In genomic region chr7:47893238-47893637, GRCh38 we compare ENCODE assay signal across 13 cellular contexts. TPM values are rescaled to one million over a fixed set of nuclear protein-coding genes. Genes with fewer than 3 reads are reported as not detected.
DNase-seq lines count a peak whose midpoint lies in the region; ATAC-seq and TF ChIP-seq lines count a peak whose summit lies in the region.
"Had no signal": no experiment of that assay in that cellular context is flagged by ENCODE, and none has a peak within 500 bp of the region (broad histone marks: within the 10 kb centered on the region; RNA-seq: fewer than 3 reads in every experiment).

No MANE protein-coding gene starts in this region.

- no peak overlapping the region for H3K27ac Mint-ChIP-seq in activated CD8-positive, alpha-beta memory T cell treated with anti-CD3 and anti-CD28 coated beads, Interleukin-2, amount 10 ng/mL, durations not matched to agents 7 days and 5 days
- no peak overlapping the region for H3K27ac Mint-ChIP-seq in chondrocyte (ENCODE audit: unreplicated experiment)
- H3K27ac Mint-ChIP-seq in naive thymus-derived CD8-positive, alpha-beta T cell = no peak overlapping the region

- no peak overlapping the region for H3K4me3 ChIP-seq in retinal pigment epithelial cell (ENCODE audit: low read length)
- H3K4me3 ChIP-seq: BLaER1 had no signal

- POLR2A ChIA-PET in naive thymus-derived CD8-positive, alpha-beta T cell (lab: Charles Lee) = no interaction called here

- DNase-seq in activated CD8-positive, alpha-beta memory T cell treated with anti-CD3 and anti-CD28 coated beads, Interleukin-2, amount 10 ng/mL, durations not matched to agents 7 days and 5 days = peak; percentile 31
- no peak for DNase-seq in activated CD8-positive, alpha-beta memory T cell treated with anti-CD3 and anti-CD28 coated beads, Interleukin-2, amount 50 U/mL, for 4 hours
- DNase-seq in HuH-7 (ENCODE audit: low spot score) (peak; percentile 80), chondrocyte (ENCODE audit: low spot score) (no peak), retinal pigment epithelial cell (ENCODE audit: low read depth) (no peak), T-helper 9 cell (no peak), NCI-H526 treated with DMSO at 0.1 percent for 48 hours (lab: John Stamatoyannopoulos, UW) (no peak)
- no peak for DNase-seq in naive thymus-derived CD8-positive, alpha-beta T cell
- DNase-seq: activated CD8-positive, alpha-beta memory T cell treated with anti-CD3 and anti-CD28 coated beads, Interleukin-2, amount 50 U/mL, for 48 hours; hypothalamus; NCI-H1092; SHP77 treated with DMSO at 0.1 percent for 48 hours had no signal

- CTCF ChIA-PET in activated CD8-positive, alpha-beta memory T cell treated with anti-CD3 and anti-CD28 coated beads, Interleukin-2, amount 10 ng/mL, durations not matched to agents 7 days and 5 days (lab: Charles Lee) = no interaction called here

- no peaks in the 10 kb centered on the region for H3K36me3 Mint-ChIP-seq in activated CD8-positive, alpha-beta memory T cell treated with anti-CD3 and anti-CD28 coated beads, Interleukin-2, amount 10 ng/mL, durations not matched to agents 7 days and 5 days
- peaks cover 3% of the 10 kb centered on the region for H3K36me3 Mint-ChIP-seq in chondrocyte (ENCODE audit: low read depth)
- H3K36me3 Mint-ChIP-seq in naive thymus-derived CD8-positive, alpha-beta T cell = peaks cover 0 to 3% (median 0%) of the 10 kb centered on the region in 3 donors

- TF ChIP-seq CTCF in chondrocyte (IDR thresholded peaks at IDR 0.05) = peak; percentile 56
- TF ChIP-seq CTCF in retinal pigment epithelial cell (conservative IDR thresholded peaks at IDR 0.05; ENCODE audit: low read depth, low read length) = peak; percentile 53

- peaks cover 12% of the 10 kb centered on the region for H3K27me3 Mint-ChIP-seq in activated CD8-positive, alpha-beta memory T cell treated with anti-CD3 and anti-CD28 coated beads, Interleukin-2, amount 10 ng/mL, durations not matched to agents 7 days and 5 days
- peaks cover 3% of the 10 kb centered on the region for H3K27me3 Mint-ChIP-seq in chondrocyte (ENCODE audit: low read depth)
- H3K27me3 Mint-ChIP-seq in naive thymus-derived CD8-positive, alpha-beta T cell = peaks cover 0 to 4% (median 0%) of the 10 kb centered on the region in 5 donors

- no peaks in the 10 kb centered on the region for H3K9me3 Mint-ChIP-seq in activated CD8-positive, alpha-beta memory T cell treated with anti-CD3 and anti-CD28 coated beads, Interleukin-2, amount 10 ng/mL, durations not matched to agents 7 days and 5 days (ENCODE audit: low read depth)
- H3K9me3 Mint-ChIP-seq in chondrocyte (ENCODE audit: low read depth) = no peaks in the 10 kb centered on the region
- H3K9me3 Mint-ChIP-seq in naive thymus-derived CD8-positive, alpha-beta T cell = no peaks in the 10 kb centered on the region

- no peak for ATAC-seq in activated CD8-positive, alpha-beta memory T cell treated with anti-CD3 and anti-CD28 coated beads, Interleukin-2, amount 10 ng/mL, durations not matched to agents 7 days and 5 days
- ATAC-seq in naive thymus-derived CD8-positive, alpha-beta T cell = no peak

- H3K4me3 Mint-ChIP-seq in activated CD8-positive, alpha-beta memory T cell treated with anti-CD3 and anti-CD28 coated beads, Interleukin-2, amount 10 ng/mL, durations not matched to agents 7 days and 5 days = no peak overlapping the region
- H3K4me3 Mint-ChIP-seq in chondrocyte (ENCODE audit: unreplicated experiment) = no peak overlapping the region
- no peak overlapping the region for H3K4me3 Mint-ChIP-seq in naive thymus-derived CD8-positive, alpha-beta T cell

- H3K4me1 Mint-ChIP-seq in activated CD8-positive, alpha-beta memory T cell treated with anti-CD3 and anti-CD28 coated beads, Interleukin-2, amount 10 ng/mL, durations not matched to agents 7 days and 5 days = peaks cover 2% of the 10 kb centered on the region
- peaks cover 6% of the 10 kb centered on the region for H3K4me1 Mint-ChIP-seq in chondrocyte (ENCODE audit: low read depth)
- peaks cover 0 to 5% (median under 1%) of the 10 kb centered on the region in 4 donors for H3K4me1 Mint-ChIP-seq in naive thymus-derived CD8-positive, alpha-beta T cell

RNA-seq across cellular contexts. Expression of gene PKD1L1, which starts 55.0 kb away (rescaled TPM):
- total RNA-seq in activated CD8-positive, alpha-beta memory T cell treated with anti-CD3 and anti-CD28 coated beads, Interleukin-2, amount 10 ng/mL, durations not matched to agents 7 days and 5 days = under 1 TPM; 0.06 to 0.19 TPM
- total RNA-seq in chondrocyte = 0.15 to 0.25 TPM (median 0.23 TPM) in 3 replicates
- under 1 TPM; 0.66 to 0.78 TPM for total RNA-seq in naive thymus-derived CD8-positive, alpha-beta T cell
- under 1 TPM in 2 of 3 donors, not detected in 1; 0.07 to 0.08 TPM for polyA plus RNA-seq in naive thymus-derived CD8-positive, alpha-beta T cell

Comparison
In these comparisons a context has a peak if more than half of its experiments do, and no peak if none do; other contexts are left out.
1. DNase-seq: peak in activated CD8-positive, alpha-beta memory T cell treated with anti-CD3 and anti-CD28 coated beads, Interleukin-2, amount 10 ng/mL, durations not matched to agents 7 days and 5 days (single experiment) and HuH-7 (single experiment); none in activated CD8-positive, alpha-beta memory T cell treated with anti-CD3 and anti-CD28 coated beads, Interleukin-2, amount 50 U/mL, for 4 hours (single experiment), chondrocyte (single experiment), retinal pigment epithelial cell (single experiment), T-helper 9 cell (single experiment), NCI-H526 treated with DMSO at 0.1 percent for 48 hours (single experiment) and naive thymus-derived CD8-positive, alpha-beta T cell (0 of 10).